In the genomic region with DNA sequence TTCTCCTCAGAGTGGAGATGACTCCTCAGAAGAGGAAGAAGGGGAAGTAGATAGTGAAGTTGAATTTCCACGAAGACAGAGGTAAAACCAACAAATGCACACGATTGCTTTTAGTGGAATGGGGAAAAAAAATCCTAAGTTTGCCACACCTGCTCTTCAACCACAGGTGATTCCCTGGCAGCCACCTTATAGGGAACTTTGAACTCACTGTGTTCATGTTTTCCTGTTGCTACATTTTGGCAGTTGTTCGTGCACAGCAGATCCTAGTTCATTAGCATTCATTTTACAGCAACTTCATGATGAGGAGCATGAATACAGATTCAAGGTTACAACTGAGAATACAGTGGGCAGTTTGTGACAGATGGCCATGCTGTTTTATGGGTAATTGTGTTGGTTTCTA, we compare ENCODE assay signal across 1 cellular context.
TF ChIP-seq lines count a peak whose summit lies in the region.

No MANE protein-coding gene starts in this region.

TF ChIP-seq in K562, 482 proteins besides CTCF, POLR2A, EP300 and RAD21:
- TF ChIP-seq POLR3G (IDR thresholded peaks at IDR 0.05; ENCODE audit: extremely low read depth, insufficient read length, insufficient replicate concordance) (no peak), TAF9B (IDR thresholded peaks at IDR 0.05; ENCODE audit: partially characterized antibody) (no peak), ZBTB17 (CRISPR knock-in tag; IDR thresholded peaks at IDR 0.05) (no peak), RFX7 (CRISPR knock-in tag; IDR thresholded peaks at IDR 0.05) (no peak), DNMT1 (IDR thresholded peaks at IDR 0.05) (no peak), OTX1 (CRISPR knock-in tag; IDR thresholded peaks at IDR 0.05) (no peak), ZNF347 (CRISPR knock-in tag; IDR thresholded peaks at IDR 0.05; ENCODE audit: low read depth) (no peak), RB1 (IDR thresholded peaks at IDR 0.05; ENCODE audit: low read depth) (no peak), BRF1 (IDR thresholded peaks at IDR 0.05; ENCODE audit: borderline replicate concordance, extremely low read depth, insufficient read length) (no peak), PTTG1 (tag; IDR thresholded peaks at IDR 0.05; ENCODE audit: low read depth) (no peak), CREM (IDR thresholded peaks at IDR 0.05; ENCODE audit: low read depth) (no peak), SRSF7 (optimal IDR thresholded peaks at IDR 0.05; ENCODE audit: low read depth, low read length) (no peak), COPS2 (conservative IDR thresholded peaks at IDR 0.05) (no peak)
- TF ChIP-seq, protein P1, sequence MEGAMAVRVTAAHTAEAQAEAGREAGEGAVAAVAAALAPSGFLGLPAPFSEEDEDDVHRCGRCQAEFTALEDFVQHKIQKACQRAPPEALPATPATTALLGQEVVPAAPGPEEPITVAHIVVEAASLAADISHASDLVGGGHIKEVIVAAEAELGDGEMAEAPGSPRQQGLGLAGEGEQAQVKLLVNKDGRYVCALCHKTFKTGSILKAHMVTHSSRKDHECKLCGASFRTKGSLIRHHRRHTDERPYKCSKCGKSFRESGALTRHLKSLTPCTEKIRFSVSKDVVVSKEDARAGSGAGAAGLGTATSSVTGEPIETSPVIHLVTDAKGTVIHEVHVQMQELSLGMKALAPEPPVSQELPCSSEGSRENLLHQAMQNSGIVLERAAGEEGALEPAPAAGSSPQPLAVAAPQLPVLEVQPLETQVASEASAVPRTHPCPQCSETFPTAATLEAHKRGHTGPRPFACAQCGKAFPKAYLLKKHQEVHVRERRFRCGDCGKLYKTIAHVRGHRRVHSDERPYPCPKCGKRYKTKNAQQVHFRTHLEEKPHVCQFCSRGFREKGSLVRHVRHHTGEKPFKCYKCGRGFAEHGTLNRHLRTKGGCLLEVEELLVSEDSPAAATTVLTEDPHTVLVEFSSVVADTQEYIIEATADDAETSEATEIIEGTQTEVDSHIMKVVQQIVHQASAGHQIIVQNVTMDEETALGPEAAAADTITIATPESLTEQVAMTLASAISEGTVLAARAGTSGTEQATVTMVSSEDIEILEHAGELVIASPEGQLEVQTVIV (CRISPR knock-in tag; IDR thresholded peaks at IDR 0.05; ENCODE audit: borderline replicate concordance): no peak
- TF ChIP-seq, protein P2, sequence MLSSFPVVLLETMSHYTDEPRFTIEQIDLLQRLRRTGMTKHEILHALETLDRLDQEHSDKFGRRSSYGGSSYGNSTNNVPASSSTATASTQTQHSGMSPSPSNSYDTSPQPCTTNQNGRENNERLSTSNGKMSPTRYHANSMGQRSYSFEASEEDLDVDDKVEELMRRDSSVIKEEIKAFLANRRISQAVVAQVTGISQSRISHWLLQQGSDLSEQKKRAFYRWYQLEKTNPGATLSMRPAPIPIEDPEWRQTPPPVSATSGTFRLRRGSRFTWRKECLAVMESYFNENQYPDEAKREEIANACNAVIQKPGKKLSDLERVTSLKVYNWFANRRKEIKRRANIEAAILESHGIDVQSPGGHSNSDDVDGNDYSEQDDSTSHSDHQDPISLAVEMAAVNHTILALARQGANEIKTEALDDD (IDR thresholded peaks at IDR 0.05): no peak
- TF ChIP-seq, protein P3, sequence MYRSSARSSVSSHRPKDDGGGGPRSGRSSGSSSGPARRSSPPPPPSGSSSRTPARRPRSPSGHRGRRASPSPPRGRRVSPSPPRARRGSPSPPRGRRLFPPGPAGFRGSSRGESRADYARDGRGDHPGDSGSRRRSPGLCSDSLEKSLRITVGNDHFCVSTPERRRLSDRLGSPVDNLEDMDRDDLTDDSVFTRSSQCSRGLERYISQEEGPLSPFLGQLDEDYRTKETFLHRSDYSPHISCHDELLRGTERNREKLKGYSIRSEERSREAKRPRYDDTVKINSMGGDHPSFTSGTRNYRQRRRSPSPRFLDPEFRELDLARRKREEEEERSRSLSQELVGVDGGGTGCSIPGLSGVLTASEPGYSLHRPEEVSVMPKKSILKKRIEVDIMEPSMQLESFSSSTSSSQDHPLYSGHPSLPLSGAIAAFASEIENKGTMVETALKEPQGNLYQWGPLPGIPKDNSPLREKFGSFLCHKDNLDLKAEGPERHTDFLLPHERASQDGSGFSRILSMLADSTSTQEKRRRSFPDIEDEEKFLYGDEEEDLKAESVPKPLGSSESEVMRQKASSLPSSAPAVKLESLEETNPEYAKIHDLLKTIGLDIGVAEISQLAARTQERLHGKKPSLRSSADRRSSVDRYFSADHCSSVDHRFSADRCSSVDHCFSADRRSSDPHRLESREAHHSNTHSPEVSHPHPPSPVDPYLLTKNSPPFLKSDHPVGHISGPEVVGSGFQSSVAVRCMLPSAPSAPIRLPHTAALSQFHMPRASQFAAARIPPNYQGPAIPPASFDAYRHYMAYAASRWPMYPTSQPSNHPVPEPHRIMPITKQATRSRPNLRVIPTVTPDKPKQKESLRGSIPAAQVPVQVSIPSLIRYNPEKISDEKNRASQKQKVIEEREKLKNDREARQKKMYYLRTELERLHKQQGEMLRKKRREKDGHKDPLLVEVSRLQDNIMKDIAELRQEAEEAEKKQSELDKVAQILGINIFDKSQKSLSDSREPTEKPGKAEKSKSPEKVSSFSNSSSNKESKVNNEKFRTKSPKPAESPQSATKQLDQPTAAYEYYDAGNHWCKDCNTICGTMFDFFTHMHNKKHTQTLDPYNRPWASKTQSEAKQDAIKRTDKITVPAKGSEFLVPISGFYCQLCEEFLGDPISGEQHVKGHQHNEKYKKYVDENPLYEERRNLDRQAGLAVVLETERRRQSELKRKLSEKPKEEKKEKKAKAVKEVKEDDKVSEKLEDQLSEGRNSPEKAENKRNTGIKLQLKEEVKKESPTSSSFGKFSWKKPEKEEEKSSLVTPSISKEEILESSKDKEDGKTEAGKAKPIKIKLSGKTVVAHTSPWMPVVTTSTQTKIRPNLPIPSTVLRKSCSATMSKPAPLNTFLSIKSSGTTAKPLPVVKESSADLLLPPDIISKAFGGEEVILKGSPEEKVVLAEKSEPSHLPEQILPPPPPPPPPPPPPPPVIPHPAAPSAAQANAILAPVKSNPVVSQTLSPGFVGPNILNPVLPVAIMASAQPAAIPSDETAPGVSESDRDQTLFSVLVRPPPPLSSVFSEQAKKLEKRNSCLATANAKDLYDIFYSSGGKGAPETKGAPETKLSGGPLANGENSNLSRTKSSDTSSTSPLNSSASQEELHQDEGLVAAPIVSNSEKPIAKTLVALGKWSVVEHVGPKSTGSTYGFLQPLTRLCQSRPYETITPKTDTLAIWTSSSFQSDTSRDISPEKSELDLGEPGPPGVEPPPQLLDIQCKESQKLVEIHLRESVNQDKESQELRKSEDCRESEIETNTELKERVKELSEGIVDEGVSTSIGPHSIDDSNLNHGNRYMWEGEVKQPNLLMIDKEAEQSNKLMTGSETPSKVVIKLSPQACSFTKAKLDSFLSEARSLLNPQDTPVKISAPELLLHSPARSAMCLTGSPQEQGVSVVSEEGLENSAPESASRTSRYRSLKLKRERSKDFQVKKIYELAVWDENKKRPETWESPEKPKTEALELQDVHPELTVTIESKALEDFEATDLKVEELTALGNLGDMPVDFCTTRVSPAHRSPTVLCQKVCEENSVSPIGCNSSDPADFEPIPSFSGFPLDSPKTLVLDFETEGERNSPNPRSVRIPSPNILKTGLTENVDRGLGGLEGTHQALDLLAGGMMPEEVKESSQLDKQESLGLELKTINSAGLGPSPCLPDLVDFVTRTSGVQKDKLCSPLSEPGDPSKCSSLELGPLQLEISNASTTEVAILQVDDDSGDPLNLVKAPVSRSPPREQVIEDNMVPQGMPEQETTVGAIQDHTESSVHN (IDR thresholded peaks at IDR 0.05; ENCODE audit: borderline replicate concordance in 1 of 2, low read depth in 1 of 2): no peak
TF ChIP-seq in K562: peak in this region for 0.
